In genomic region chr2:99689135-99689742, GRCh38 we compare ENCODE assay signal across 24 cellular contexts.
DNase-seq lines count a peak whose midpoint lies in the region; ATAC-seq and TF ChIP-seq lines count a peak whose summit lies in the region.
"Had no signal": no experiment of that assay in that cellular context is flagged by ENCODE, and none has a peak within 500 bp of the region (broad histone marks: within the 10 kb centered on the region; RNA-seq: fewer than 3 reads in every experiment).

No MANE protein-coding gene starts in this region.

- POLR2A ChIA-PET in OCI-LY7 (lab: Charles Lee), result interaction anchor here (0.6 to 0.9 kb wide), 4 partner anchors 16 to 65 kb away, joined by 3 to 5 read pairs (median 3); no protein-coding TSS in a partner anchor

- H3K4me2 ChIP-seq in OCI-LY7 (ENCODE audit: low read length), result no peak overlapping the region
- no peak overlapping the region for H3K4me2 ChIP-seq in mesenchymal stem cell (ENCODE audit: low read length, poor library complexity, severe bottlenecking)
- H3K4me2 ChIP-seq: GM23338 had no signal

- DNase-seq in NCI-H146 (lab: John Stamatoyannopoulos, UW) (peak; percentile 6), NCI-H146 treated with DMSO at 0.1 percent for 48 hours (lab: John Stamatoyannopoulos, UW; ENCODE audit: unreplicated experiment) (no peak), OCI-LY7 (ENCODE audit: low spot score) (peak; percentile 18), mesenchymal stem cell (no peak)
- no peak for DNase-seq in stimulated activated naive B cell treated with anti-CD40 and anti-IgM and Interleukin-4, amounts not matched to agents 10 μg/mL and 1 μg/mL and 100 μg/mL, for 72 hours
- no peak for DNase-seq in central memory CD4-positive, alpha-beta T cell
- DNase-seq: activated CD4-positive, alpha-beta T cell treated with anti-CD3 and anti-CD28 coated beads, Interleukin-2, amount 50 U/mL, for 4 hours; activated CD8-positive, alpha-beta memory T cell treated with anti-CD3 and anti-CD28 coated beads, Interleukin-2, amount 50 U/mL, for 4 hours; CD4-positive, alpha-beta memory T cell; DMS 273 treated with DMSO at 0.1 percent for 48 hours; GDM1; heart left ventricle; left colon; NCI-H1436 treated with DMSO at 0.1 percent for 48 hours; NCI-H2227 treated with DMSO at 0.1 percent for 48 hours had no signal

- H3K4me3 Mint-ChIP-seq in stimulated activated naive B cell treated with anti-CD40 and anti-IgM and Interleukin-4, amounts not matched to agents 10 μg/mL and 1 μg/mL and 100 μg/mL, for 72 hours, result no peak overlapping the region
- H3K4me3 Mint-ChIP-seq: activated naive CD8-positive, alpha-beta T cell; CD4-positive, alpha-beta memory T cell; GM23338; T-helper 2 cell treated with Interferon-gamma antibody and Interleukin-4, amounts not matched to agents 5 μg/mL and 100 μg/mL, for 36 hours; type B pancreatic cell had no signal

- no TSS peak for BruUV-seq in OCI-LY7 (replicated peaks; lab: Mats Ljungman, UMichigan)

- ATAC-seq in stimulated activated naive B cell treated with anti-CD40 and anti-IgM and Interleukin-4, amounts not matched to agents 10 μg/mL and 1 μg/mL and 100 μg/mL, for 72 hours (replicated peaks), result no peak
- ATAC-seq in GM21737 (IDR thresholded peaks at IDR 0.05; ENCODE audit: unreplicated experiment) (no peak), GM21447 (IDR thresholded peaks at IDR 0.05; ENCODE audit: unreplicated experiment) (no peak)
- ATAC-seq: GM23338, left colon had no signal

- H2AK5ac ChIP-seq in mesenchymal stem cell (ENCODE audit: low read length, severe bottlenecking), result no peak overlapping the region

- H2AFZ ChIP-seq in OCI-LY7 (ENCODE audit: low read length) (no peak overlapping the region), mesenchymal stem cell (ENCODE audit: low read depth, low read length) (no peak overlapping the region)
- H2AFZ ChIP-seq: GM23338 had no signal

- no peak overlapping the region for H2BK15ac ChIP-seq in mesenchymal stem cell (ENCODE audit: low read depth, poor library complexity, severe bottlenecking)

- H2BK5ac ChIP-seq in mesenchymal stem cell (ENCODE audit: low read depth, low read length, poor library complexity, severe bottlenecking), result no peak overlapping the region

- H3K18ac ChIP-seq in mesenchymal stem cell (ENCODE audit: low read depth in 1 of 2, low read length in 2 of 2), result no peak overlapping the region

- H2BK12ac ChIP-seq in mesenchymal stem cell (ENCODE audit: low read length in 2 of 2), result no peak overlapping the region

- H3K27ac Mint-ChIP-seq in stimulated activated naive B cell treated with anti-CD40 and anti-IgM and Interleukin-4, amounts not matched to agents 10 μg/mL and 1 μg/mL and 100 μg/mL, for 72 hours, result peak overlapping the region; percentile 26
- H3K27ac Mint-ChIP-seq: activated naive CD8-positive, alpha-beta T cell; CD4-positive, alpha-beta memory T cell; GM23338; T-helper 2 cell treated with Interferon-gamma antibody and Interleukin-4, amounts not matched to agents 5 μg/mL and 100 μg/mL, for 36 hours; type B pancreatic cell had no signal

- WGBS in mesenchymal stem cell, result 80% methylated on average over 1 of the region's 3 CpGs

- H3K79me1 ChIP-seq in mesenchymal stem cell (replicated peaks; ENCODE audit: low read length, poor library complexity, severe bottlenecking), result peaks cover 9% of the 10 kb centered on the region

- no peak for TF ChIP-seq CTCF in OCI-LY7 (conservative IDR thresholded peaks at IDR 0.05; ENCODE audit: low read length)

- H3K9ac ChIP-seq in mesenchymal stem cell (ENCODE audit: low read length), result no peak overlapping the region

- peaks cover 14 to 55% of the 10 kb centered on the region in 2 donors for H3K36me3 Mint-ChIP-seq in stimulated activated naive B cell treated with anti-CD40 and anti-IgM and Interleukin-4, amounts not matched to agents 10 μg/mL and 1 μg/mL and 100 μg/mL, for 72 hours
- H3K36me3 Mint-ChIP-seq: activated naive CD8-positive, alpha-beta T cell; CD4-positive, alpha-beta memory T cell; type B pancreatic cell had no signal

- H3K36me3 ChIP-seq in OCI-LY7 (ENCODE audit: insufficient read depth, low read length) (no peaks in the 10 kb centered on the region), mesenchymal stem cell (ENCODE audit: control insufficient read depth in 1 of 2, insufficient read depth in 2 of 2, low read depth in 1 of 2, low read length in 2 of 2) (peaks cover 0 to 3% of the 10 kb centered on the region in 2 experiments)
- H3K36me3 ChIP-seq: heart left ventricle had no signal

- peaks cover 0 to 56% of the 10 kb centered on the region in 2 experiments for H3K27me3 ChIP-seq in mesenchymal stem cell (ENCODE audit: control insufficient read depth in 1 of 2, insufficient read depth in 1 of 2, low read length in 2 of 2)
- H3K27me3 ChIP-seq: dorsolateral prefrontal cortex, heart left ventricle had no signal

- H3K4me1 Mint-ChIP-seq in stimulated activated naive B cell treated with anti-CD40 and anti-IgM and Interleukin-4, amounts not matched to agents 10 μg/mL and 1 μg/mL and 100 μg/mL, for 72 hours, result peaks cover 7 to 18% of the 10 kb centered on the region in 2 donors
- H3K4me1 Mint-ChIP-seq: CD4-positive, alpha-beta memory T cell; GM23338 had no signal

- no peak overlapping the region for H4K8ac ChIP-seq in mesenchymal stem cell (ENCODE audit: low read length)

- H3K27ac ChIP-seq in OCI-LY7 (ENCODE audit: low read depth, low read length, poor library complexity, severe bottlenecking) (no peak overlapping the region), mesenchymal stem cell (ENCODE audit: low read length, poor library complexity, severe bottlenecking) (peak overlapping the region; percentile 15)
- H3K27ac ChIP-seq: 22Rv1, dorsolateral prefrontal cortex, heart left ventricle, VCaP had no signal

- no peaks in the 10 kb centered on the region for H3K79me2 ChIP-seq in OCI-LY7 (ENCODE audit: insufficient read depth, low read depth, low read length)

- H3K4me3 ChIP-seq in OCI-LY7 (ENCODE audit: low read depth, low read length, poor library complexity, severe bottlenecking), result no peak overlapping the region
- no peak overlapping the region for H3K4me3 ChIP-seq in mesenchymal stem cell (ENCODE audit: insufficient read depth in 1 of 2, low read depth in 1 of 2, low read length in 2 of 2)
- H3K4me3 ChIP-seq: dorsolateral prefrontal cortex, GM23338, heart left ventricle had no signal

- H3K9me3 ChIP-seq in OCI-LY7 (ENCODE audit: low read length), result no peaks in the 10 kb centered on the region
- H3K9me3 ChIP-seq in mesenchymal stem cell (ENCODE audit: control insufficient read depth, low read length), result no peaks in the 10 kb centered on the region
- H3K9me3 ChIP-seq: heart left ventricle had no signal

- CTCF ChIA-PET in OCI-LY7 (lab: Charles Lee; ENCODE audit: unreplicated experiment), result interaction anchor here (0.8 kb wide), 1 partner anchor 13 kb away, joined by 3 read pairs; no protein-coding TSS in a partner anchor

- no peak overlapping the region for H2BK120ac ChIP-seq in mesenchymal stem cell (ENCODE audit: low read depth, low read length)

- intact Hi-C loops in OCI-LY7 (cut with micrococcal nuclease; ENCODE audit: unreplicated experiment), result no loop called here

- no peaks in the 10 kb centered on the region for H4K20me1 ChIP-seq in OCI-LY7 (ENCODE audit: insufficient read depth, low read length)

- H3K9me2 ChIP-seq in OCI-LY7 (ENCODE audit: insufficient read depth, low read length), result no peaks in the 10 kb centered on the region

- H3K9me3 Mint-ChIP-seq in stimulated activated naive B cell treated with anti-CD40 and anti-IgM and Interleukin-4, amounts not matched to agents 10 μg/mL and 1 μg/mL and 100 μg/mL, for 72 hours, result no peaks in the 10 kb centered on the region
- H3K9me3 Mint-ChIP-seq: CD4-positive, alpha-beta memory T cell; GM23338; T-helper 2 cell treated with Interferon-gamma antibody and Interleukin-4, amounts not matched to agents 5 μg/mL and 100 μg/mL, for 36 hours; type B pancreatic cell had no signal

- no peaks in the 10 kb centered on the region for H3K27me3 Mint-ChIP-seq in stimulated activated naive B cell treated with anti-CD40 and anti-IgM and Interleukin-4, amounts not matched to agents 10 μg/mL and 1 μg/mL and 100 μg/mL, for 72 hours
- H3K27me3 Mint-ChIP-seq: activated naive CD8-positive, alpha-beta T cell; type B pancreatic cell had no signal

- no peak overlapping the region for H3K14ac ChIP-seq in mesenchymal stem cell (ENCODE audit: low read length in 2 of 2)

- no peak overlapping the region for H3K23ac ChIP-seq in mesenchymal stem cell (ENCODE audit: low read length in 2 of 2)

- H3K4me1 ChIP-seq in OCI-LY7 (ENCODE audit: insufficient read depth, low read length, poor library complexity, severe bottlenecking) (peaks cover 7% of the 10 kb centered on the region), mesenchymal stem cell (ENCODE audit: control insufficient read depth, insufficient read depth, low read depth, low read length) (peaks cover 5% of the 10 kb centered on the region)

- no peak overlapping the region for H3K4ac ChIP-seq in mesenchymal stem cell (ENCODE audit: low read depth in 1 of 2, low read length in 2 of 2)

- H4K91ac ChIP-seq in mesenchymal stem cell (ENCODE audit: low read length), result no peak overlapping the region

Comparison
In these comparisons a context has a peak if more than half of its experiments do, and no peak if none do; other contexts are left out.
1. DNase-seq: peak in NCI-H146 (single experiment) and OCI-LY7 (single experiment); none in NCI-H146 treated with DMSO at 0.1 percent for 48 hours (single experiment), mesenchymal stem cell (single experiment), stimulated activated naive B cell treated with anti-CD40 and anti-IgM and Interleukin-4, amounts not matched to agents 10 μg/mL and 1 μg/mL and 100 μg/mL, for 72 hours (single experiment) and central memory CD4-positive, alpha-beta T cell (single experiment).